7 cellular contexts compared by ENCODE assay signal in the genomic region with DNA sequence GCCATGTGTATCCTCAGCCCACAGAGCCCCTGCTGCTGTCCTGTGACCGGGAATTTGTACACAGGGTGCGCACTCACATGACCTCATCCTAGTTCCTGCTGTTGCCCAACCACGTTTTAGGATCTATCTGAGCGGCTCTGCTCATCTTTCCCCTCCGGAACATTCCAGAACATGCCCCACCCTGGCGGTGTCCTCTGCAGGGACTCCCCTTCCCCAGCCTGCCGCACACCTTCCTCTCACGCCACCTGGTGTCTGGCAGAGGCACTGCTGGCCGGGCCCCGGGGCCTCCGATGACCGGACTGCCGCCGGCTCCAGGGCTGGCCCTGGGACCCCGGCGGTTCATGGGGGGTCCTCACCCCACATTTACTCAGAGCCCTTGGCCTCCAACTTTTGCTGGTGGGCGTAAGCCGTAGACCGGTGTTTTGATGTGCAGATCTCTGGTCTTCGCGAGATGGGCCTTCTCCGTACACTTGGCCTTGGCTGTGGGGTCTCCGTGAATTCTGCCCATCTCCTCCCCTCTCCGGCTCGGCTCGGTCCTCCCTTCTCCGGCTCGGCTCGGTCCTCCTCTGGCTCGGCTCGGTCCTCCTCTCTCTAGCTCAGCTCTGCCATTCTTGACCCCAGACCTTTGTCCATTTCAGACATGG. TPM values are rescaled to one million over a fixed set of nuclear protein-coding genes. Genes with fewer than 3 reads are reported as not detected.
DNase-seq lines count a peak whose midpoint lies in the region; ATAC-seq, FAIRE-seq and TF ChIP-seq lines count a peak whose summit lies in the region.

No MANE protein-coding gene starts in this region.

- FAIRE-seq in small intestine (lab: Jason Lieb, UNC): no peak

- no peaks in the 10 kb centered on the region for H4K20me1 ChIP-seq in OCI-LY3 (ENCODE audit: insufficient read depth, low read length)

- H3K36me3 ChIP-seq in OCI-LY3 (replicated peaks; ENCODE audit: low read depth, low read length) (no peaks in the 10 kb centered on the region), heart left ventricle (no peaks in the 10 kb centered on the region), small intestine (ENCODE audit: control insufficient read depth in 2 of 2, insufficient read depth in 2 of 2, low read length in 2 of 2) (no peaks in the 10 kb centered on the region)

- TF ChIP-seq CTCF in GM12873 (IDR thresholded peaks at IDR 0.05; ENCODE audit: insufficient read depth, low read depth, low read length, missing control alignments): peak; percentile 83
- TF ChIP-seq CTCF in OCI-LY3 (IDR thresholded peaks at IDR 0.05; ENCODE audit: low read depth, low read length): peak; percentile 81
- peak; percentile 74 to 92 (median 84) for TF ChIP-seq CTCF in heart left ventricle (IDR thresholded peaks at IDR 0.05)

- no peak overlapping the region for H3K9ac ChIP-seq in OCI-LY3 (ENCODE audit: low read length)

- H3K4me3 ChIP-seq in OCI-LY3 (ENCODE audit: low read length) (no peak overlapping the region), heart left ventricle (no peak overlapping the region), small intestine (ENCODE audit: low read depth in 1 of 2, low read length in 2 of 2) (no peak overlapping the region)

- ATAC-seq in heart left ventricle: peak in 3 of 4 donors; percentile 53 to 67 (median 56)
- no peak for ATAC-seq in GM21360 (IDR thresholded peaks at IDR 0.05; ENCODE audit: unreplicated experiment)

- H3K79me2 ChIP-seq in OCI-LY3 (ENCODE audit: low read length): no peaks in the 10 kb centered on the region

- H3K4me1 ChIP-seq in OCI-LY3 (ENCODE audit: low read length) (no peaks in the 10 kb centered on the region), heart left ventricle (peaks cover 0 to 3% (median 0%) of the 10 kb centered on the region in 12 donors), small intestine (ENCODE audit: control insufficient read depth in 2 of 2, insufficient read depth in 1 of 2, low read depth in 1 of 2, low read length in 1 of 2) (peaks cover 0 to 4% of the 10 kb centered on the region in 2 donors)

- DNase-seq in activated effector memory CD4-positive, alpha-beta T cell treated with anti-CD3 and anti-CD28 coated beads, Interleukin-2, amount 50 U/mL, for 16 hours: peak; percentile 78
- DNase-seq in heart left ventricle: no peak
- peak; percentile 56 for DNase-seq in small intestine
- DNase-seq in occipital lobe (lab: John Stamatoyannopoulos, UW): no peak

- intact Hi-C loops in heart left ventricle (cut with DNase I): loop anchor here in 8 of 10 donors (1.0 to 2.0 kb wide), 3 partner anchors 29 to 31 kb away; a partner anchor contains a TSS

- 35 to 46% (median 44%) methylated on average over 25 to 31 of the region's 31 CpGs for WGBS in heart left ventricle, 4 donors
- WGBS in small intestine, 3 donors: 28 to 44% (median 28%) methylated on average over 31 of the region's 31 CpGs

- no peak overlapping the region for H3K4me2 ChIP-seq in OCI-LY3 (ENCODE audit: low read length)

- peaks cover 6% of the 10 kb centered on the region; the same call in 1 of the 2 replicates for H3K27me3 ChIP-seq in OCI-LY3 (ENCODE audit: low read depth, low read length)
- H3K27me3 ChIP-seq in heart left ventricle: peaks cover 0 to 4% (median 0%) of the 10 kb centered on the region in 9 donors
- H3K27me3 ChIP-seq in small intestine (ENCODE audit: control insufficient read depth in 2 of 2, insufficient read depth in 2 of 2, low read length in 2 of 2): no peaks in the 10 kb centered on the region

- TF ChIP-seq POLR2A in heart left ventricle (IDR thresholded peaks at IDR 0.05): no peak

- H3K27ac ChIP-seq in OCI-LY3 (ENCODE audit: low read length) (no peak overlapping the region), heart left ventricle (no peak overlapping the region), small intestine (ENCODE audit: low read depth in 1 of 2, low read length in 1 of 2) (no peak overlapping the region)

- H3K9me3 ChIP-seq in OCI-LY3 (ENCODE audit: insufficient read depth, low read length): no peaks in the 10 kb centered on the region
- H3K9me3 ChIP-seq in heart left ventricle: peaks cover 0 to 13% (median 0%) of the 10 kb centered on the region in 12 donors
- H3K9me3 ChIP-seq in small intestine (ENCODE audit: control insufficient read depth, low read depth): no peaks in the 10 kb centered on the region

- no peak overlapping the region for H2AFZ ChIP-seq in OCI-LY3 (ENCODE audit: low read depth, low read length)

RNA-seq across cellular contexts. Expression of a gene that starts 29.5 kb away (rescaled TPM):
- total RNA-seq in heart left ventricle (1 to 10 TPM in 2 of 9 donors, under 1 TPM in 7; 0.31 to 1.4 (median 0.51) TPM), occipital lobe (0.16 TPM)
- polyA plus RNA-seq in heart left ventricle (under 1 TPM; 0.43 to 0.76 TPM), small intestine (100 to 1,000 TPM in 2 of 3 donors, 10 to 100 TPM in 1; 31.0 to 121 (median 117) TPM)

Comparison
In these comparisons a context has a peak if more than half of its experiments do, and no peak if none do; other contexts are left out.
1. DNase-seq: peak in activated effector memory CD4-positive, alpha-beta T cell treated with anti-CD3 and anti-CD28 coated beads, Interleukin-2, amount 50 U/mL, for 16 hours (single experiment) and small intestine (single experiment); none in heart left ventricle (0 of 5) and occipital lobe (single experiment).
2. Peak in every context shown above with its lines, with median percentiles within 50 percentile points of each other: CTCF ChIP-seq.